ENCODE assay signal across 1 cellular context in genomic region chr19:19320362-19321142, GRCh38.
TF ChIP-seq lines count a peak whose summit lies in the region.

TSS of gene MAU2 (plus strand) at chr19:19320829. CDS start at chr19:19320860, 31 bp downstream.
A gene with protein sequence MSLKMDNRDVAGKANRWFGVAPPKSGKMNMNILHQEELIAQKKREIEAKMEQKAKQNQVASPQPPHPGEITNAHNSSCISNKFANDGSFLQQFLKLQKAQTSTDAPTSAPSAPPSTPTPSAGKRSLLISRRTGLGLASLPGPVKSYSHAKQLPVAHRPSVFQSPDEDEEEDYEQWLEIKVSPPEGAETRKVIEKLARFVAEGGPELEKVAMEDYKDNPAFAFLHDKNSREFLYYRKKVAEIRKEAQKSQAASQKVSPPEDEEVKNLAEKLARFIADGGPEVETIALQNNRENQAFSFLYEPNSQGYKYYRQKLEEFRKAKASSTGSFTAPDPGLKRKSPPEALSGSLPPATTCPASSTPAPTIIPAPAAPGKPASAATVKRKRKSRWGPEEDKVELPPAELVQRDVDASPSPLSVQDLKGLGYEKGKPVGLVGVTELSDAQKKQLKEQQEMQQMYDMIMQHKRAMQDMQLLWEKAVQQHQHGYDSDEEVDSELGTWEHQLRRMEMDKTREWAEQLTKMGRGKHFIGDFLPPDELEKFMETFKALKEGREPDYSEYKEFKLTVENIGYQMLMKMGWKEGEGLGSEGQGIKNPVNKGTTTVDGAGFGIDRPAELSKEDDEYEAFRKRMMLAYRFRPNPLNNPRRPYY (minus strand): TSS chr19:19320509. CDS start chr19:19320496, 13 bp downstream.

TF ChIP-seq in HEK293, 187 proteins besides CTCF, POLR2A, EP300 and RAD21 (continued from another document and continues in another):
- TF ChIP-seq ZSCAN18 (tag by site-specific recombination; IDR thresholded peaks at IDR 0.05) (no peak), ZBTB17 (tag by site-specific recombination; IDR thresholded peaks at IDR 0.05) (peak; percentile 58), ZNF16 (tag by site-specific recombination; IDR thresholded peaks at IDR 0.05; ENCODE audit: low read depth) (no peak), ZNF785 (tag by site-specific recombination; IDR thresholded peaks at IDR 0.05) (no peak), ZNF10 (tag by site-specific recombination; IDR thresholded peaks at IDR 0.05) (no peak), ZNF792 (tag by site-specific recombination; IDR thresholded peaks at IDR 0.05) (no peak), ZNF473 (tag by site-specific recombination; IDR thresholded peaks at IDR 0.05) (no peak), ZNF146 (tag by site-specific recombination; IDR thresholded peaks at IDR 0.05) (no peak), KLF9 (tag by site-specific recombination; IDR thresholded peaks at IDR 0.05; ENCODE audit: low read depth) (no peak), ZBTB7A (tag by site-specific recombination; IDR thresholded peaks at IDR 0.05; ENCODE audit: low read depth) (0 out of 2 replicates have a peak, but pooled peaks have one; percentile 10), ZBTB21 (tag by site-specific recombination; IDR thresholded peaks at IDR 0.05) (peak; percentile 45; the same call in 1 of the 2 replicates), ZNF132 (tag by site-specific recombination; IDR thresholded peaks at IDR 0.05; ENCODE audit: borderline replicate concordance) (no peak), SALL2 (tag by site-specific recombination; IDR thresholded peaks at IDR 0.05; ENCODE audit: borderline replicate concordance) (no peak), ZBTB8A (tag by site-specific recombination; IDR thresholded peaks at IDR 0.05) (peak; percentile 71; the same call in 1 of the 2 replicates), ZNF121 (tag by site-specific recombination; IDR thresholded peaks at IDR 0.05) (no peak), ZNF433 (tag by site-specific recombination; IDR thresholded peaks at IDR 0.05; ENCODE audit: low read depth) (no peak), PRDM4 (tag by site-specific recombination; IDR thresholded peaks at IDR 0.05) (no peak), ZFP41 (tag by site-specific recombination; IDR thresholded peaks at IDR 0.05; ENCODE audit: borderline replicate concordance) (no peak), ZBTB20 (tag by site-specific recombination; IDR thresholded peaks at IDR 0.05) (0 out of 2 replicates have a peak, but pooled peaks have one; percentile 0), ELK4 (IDR thresholded peaks at IDR 0.05; ENCODE audit: borderline replicate concordance, low read depth, low read length) (no peak), GFI1B (tag by site-specific recombination; IDR thresholded peaks at IDR 0.05) (no peak), ZNF600 (tag by site-specific recombination; IDR thresholded peaks at IDR 0.05) (0 out of 2 replicates have a peak, but pooled peaks have one; percentile 29), ZNF585B (tag by site-specific recombination; IDR thresholded peaks at IDR 0.05) (no peak), ZNF292 (tag by site-specific recombination; IDR thresholded peaks at IDR 0.05; ENCODE audit: borderline replicate concordance, low read depth) (no peak), ZNF529 (tag by site-specific recombination; IDR thresholded peaks at IDR 0.05; ENCODE audit: insufficient replicate concordance) (no peak), ZNF18 (tag by site-specific recombination; IDR thresholded peaks at IDR 0.05) (no peak), ZNF138 (tag by site-specific recombination; IDR thresholded peaks at IDR 0.05; ENCODE audit: borderline replicate concordance) (no peak), ZFHX2 (tag by site-specific recombination; conservative IDR thresholded peaks at IDR 0.05) (peak; percentile 36), ZBTB1 (tag by site-specific recombination; IDR thresholded peaks at IDR 0.05) (no peak), SCRT2 (tag by site-specific recombination; IDR thresholded peaks at IDR 0.05) (no peak), EGR2 (tag by site-specific recombination; IDR thresholded peaks at IDR 0.05; ENCODE audit: low read depth) (peak; percentile 26; the same call in 1 of the 2 replicates), OVOL3 (tag by site-specific recombination; IDR thresholded peaks at IDR 0.05) (no peak), ZNF571 (tag by site-specific recombination; IDR thresholded peaks at IDR 0.05) (no peak), ZNF391 (tag by site-specific recombination; IDR thresholded peaks at IDR 0.05; ENCODE audit: borderline replicate concordance, low read depth) (no peak), ZNF701 (tag by site-specific recombination; IDR thresholded peaks at IDR 0.05) (no peak), ZNF416 (tag by site-specific recombination; IDR thresholded peaks at IDR 0.05) (no peak)
- TF ChIP-seq, protein P1, sequence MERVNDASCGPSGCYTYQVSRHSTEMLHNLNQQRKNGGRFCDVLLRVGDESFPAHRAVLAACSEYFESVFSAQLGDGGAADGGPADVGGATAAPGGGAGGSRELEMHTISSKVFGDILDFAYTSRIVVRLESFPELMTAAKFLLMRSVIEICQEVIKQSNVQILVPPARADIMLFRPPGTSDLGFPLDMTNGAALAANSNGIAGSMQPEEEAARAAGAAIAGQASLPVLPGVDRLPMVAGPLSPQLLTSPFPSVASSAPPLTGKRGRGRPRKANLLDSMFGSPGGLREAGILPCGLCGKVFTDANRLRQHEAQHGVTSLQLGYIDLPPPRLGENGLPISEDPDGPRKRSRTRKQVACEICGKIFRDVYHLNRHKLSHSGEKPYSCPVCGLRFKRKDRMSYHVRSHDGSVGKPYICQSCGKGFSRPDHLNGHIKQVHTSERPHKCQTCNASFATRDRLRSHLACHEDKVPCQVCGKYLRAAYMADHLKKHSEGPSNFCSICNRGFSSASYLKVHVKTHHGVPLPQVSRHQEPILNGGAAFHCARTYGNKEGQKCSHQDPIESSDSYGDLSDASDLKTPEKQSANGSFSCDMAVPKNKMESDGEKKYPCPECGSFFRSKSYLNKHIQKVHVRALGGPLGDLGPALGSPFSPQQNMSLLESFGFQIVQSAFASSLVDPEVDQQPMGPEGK (tag by site-specific recombination; IDR thresholded peaks at IDR 0.05), result peak; percentile 68
- TF ChIP-seq, protein P2, sequence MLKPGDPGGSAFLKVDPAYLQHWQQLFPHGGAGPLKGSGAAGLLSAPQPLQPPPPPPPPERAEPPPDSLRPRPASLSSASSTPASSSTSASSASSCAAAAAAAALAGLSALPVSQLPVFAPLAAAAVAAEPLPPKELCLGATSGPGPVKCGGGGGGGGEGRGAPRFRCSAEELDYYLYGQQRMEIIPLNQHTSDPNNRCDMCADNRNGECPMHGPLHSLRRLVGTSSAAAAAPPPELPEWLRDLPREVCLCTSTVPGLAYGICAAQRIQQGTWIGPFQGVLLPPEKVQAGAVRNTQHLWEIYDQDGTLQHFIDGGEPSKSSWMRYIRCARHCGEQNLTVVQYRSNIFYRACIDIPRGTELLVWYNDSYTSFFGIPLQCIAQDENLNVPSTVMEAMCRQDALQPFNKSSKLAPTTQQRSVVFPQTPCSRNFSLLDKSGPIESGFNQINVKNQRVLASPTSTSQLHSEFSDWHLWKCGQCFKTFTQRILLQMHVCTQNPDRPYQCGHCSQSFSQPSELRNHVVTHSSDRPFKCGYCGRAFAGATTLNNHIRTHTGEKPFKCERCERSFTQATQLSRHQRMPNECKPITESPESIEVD (tag by site-specific recombination; IDR thresholded peaks at IDR 0.05), result no peak
- TF ChIP-seq, protein P3, sequence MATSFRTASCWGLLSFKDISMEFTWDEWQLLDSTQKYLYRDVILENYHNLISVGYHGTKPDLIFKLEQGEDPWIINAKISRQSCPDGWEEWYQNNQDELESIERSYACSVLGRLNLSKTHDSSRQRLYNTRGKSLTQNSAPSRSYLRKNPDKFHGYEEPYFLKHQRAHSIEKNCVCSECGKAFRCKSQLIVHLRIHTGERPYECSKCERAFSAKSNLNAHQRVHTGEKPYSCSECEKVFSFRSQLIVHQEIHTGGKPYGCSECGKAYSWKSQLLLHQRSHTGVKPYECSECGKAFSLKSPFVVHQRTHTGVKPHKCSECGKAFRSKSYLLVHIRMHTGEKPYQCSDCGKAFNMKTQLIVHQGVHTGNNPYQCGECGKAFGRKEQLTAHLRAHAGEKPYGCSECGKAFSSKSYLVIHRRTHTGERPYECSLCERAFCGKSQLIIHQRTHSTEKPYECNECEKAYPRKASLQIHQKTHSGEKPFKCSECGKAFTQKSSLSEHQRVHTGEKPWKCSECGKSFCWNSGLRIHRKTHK (tag by site-specific recombination; IDR thresholded peaks at IDR 0.05), result no peak
- TF ChIP-seq, protein P4, sequence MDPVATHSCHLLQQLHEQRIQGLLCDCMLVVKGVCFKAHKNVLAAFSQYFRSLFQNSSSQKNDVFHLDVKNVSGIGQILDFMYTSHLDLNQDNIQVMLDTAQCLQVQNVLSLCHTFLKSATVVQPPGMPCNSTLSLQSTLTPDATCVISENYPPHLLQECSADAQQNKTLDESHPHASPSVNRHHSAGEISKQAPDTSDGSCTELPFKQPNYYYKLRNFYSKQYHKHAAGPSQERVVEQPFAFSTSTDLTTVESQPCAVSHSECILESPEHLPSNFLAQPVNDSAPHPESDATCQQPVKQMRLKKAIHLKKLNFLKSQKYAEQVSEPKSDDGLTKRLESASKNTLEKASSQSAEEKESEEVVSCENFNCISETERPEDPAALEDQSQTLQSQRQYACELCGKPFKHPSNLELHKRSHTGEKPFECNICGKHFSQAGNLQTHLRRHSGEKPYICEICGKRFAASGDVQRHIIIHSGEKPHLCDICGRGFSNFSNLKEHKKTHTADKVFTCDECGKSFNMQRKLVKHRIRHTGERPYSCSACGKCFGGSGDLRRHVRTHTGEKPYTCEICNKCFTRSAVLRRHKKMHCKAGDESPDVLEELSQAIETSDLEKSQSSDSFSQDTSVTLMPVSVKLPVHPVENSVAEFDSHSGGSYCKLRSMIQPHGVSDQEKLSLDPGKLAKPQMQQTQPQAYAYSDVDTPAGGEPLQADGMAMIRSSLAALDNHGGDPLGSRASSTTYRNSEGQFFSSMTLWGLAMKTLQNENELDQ (tag by site-specific recombination; IDR thresholded peaks at IDR 0.05; ENCODE audit: low read depth), result no peak
- TF ChIP-seq, protein P5, sequence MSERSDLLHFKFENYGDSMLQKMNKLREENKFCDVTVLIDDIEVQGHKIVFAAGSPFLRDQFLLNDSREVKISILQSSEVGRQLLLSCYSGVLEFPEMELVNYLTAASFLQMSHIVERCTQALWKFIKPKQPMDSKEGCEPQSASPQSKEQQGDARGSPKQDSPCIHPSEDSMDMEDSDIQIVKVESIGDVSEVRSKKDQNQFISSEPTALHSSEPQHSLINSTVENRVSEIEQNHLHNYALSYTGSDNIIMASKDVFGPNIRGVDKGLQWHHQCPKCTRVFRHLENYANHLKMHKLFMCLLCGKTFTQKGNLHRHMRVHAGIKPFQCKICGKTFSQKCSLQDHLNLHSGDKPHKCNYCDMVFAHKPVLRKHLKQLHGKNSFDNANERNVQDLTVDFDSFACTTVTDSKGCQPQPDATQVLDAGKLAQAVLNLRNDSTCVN (tag by site-specific recombination; optimal IDR thresholded peaks at IDR 0.05), result peak; percentile 66
- TF ChIP-seq, protein P6, sequence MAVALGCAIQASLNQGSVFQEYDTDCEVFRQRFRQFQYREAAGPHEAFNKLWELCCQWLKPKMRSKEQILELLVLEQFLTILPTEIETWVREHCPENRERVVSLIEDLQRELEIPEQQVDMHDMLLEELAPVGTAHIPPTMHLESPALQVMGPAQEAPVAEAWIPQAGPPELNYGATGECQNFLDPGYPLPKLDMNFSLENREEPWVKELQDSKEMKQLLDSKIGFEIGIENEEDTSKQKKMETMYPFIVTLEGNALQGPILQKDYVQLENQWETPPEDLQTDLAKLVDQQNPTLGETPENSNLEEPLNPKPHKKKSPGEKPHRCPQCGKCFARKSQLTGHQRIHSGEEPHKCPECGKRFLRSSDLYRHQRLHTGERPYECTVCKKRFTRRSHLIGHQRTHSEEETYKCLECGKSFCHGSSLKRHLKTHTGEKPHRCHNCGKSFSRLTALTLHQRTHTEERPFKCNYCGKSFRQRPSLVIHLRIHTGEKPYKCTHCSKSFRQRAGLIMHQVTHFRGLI (tag by site-specific recombination; IDR thresholded peaks at IDR 0.05), result no peak
